9 cellular contexts compared by ENCODE assay signal in genomic region chr13:99307247-99307646, GRCh38. TPM values are rescaled to one million over a fixed set of nuclear protein-coding genes. Genes with fewer than 3 reads are reported as not detected.
DNase-seq lines count a peak whose midpoint lies in the region; ATAC-seq and TF ChIP-seq lines count a peak whose summit lies in the region.
"Had no signal": no experiment of that assay in that cellular context is flagged by ENCODE, and none has a peak within 500 bp of the region (broad histone marks: within the 10 kb centered on the region; RNA-seq: fewer than 3 reads in every experiment).

Gene GPR183 (minus strand): TSS chr13:99307399. CDS start chr13:99296145, 11,254 bp downstream.

- H3K9me2 ChIP-seq in Karpas-422 (replicated peaks; ENCODE audit: insufficient read depth, low read length) = no peaks in the 10 kb centered on the region

- peaks cover 73% of the 10 kb centered on the region for H3K79me2 ChIP-seq in Karpas-422 (ENCODE audit: low read length)
- peaks cover 3% of the 10 kb centered on the region for H3K79me2 ChIP-seq in mammary epithelial cell (ENCODE audit: insufficient read depth, low read length)

- CTCF ChIA-PET in mammary epithelial cell (lab: Charles Lee; ENCODE audit: low non-redundant PET) = no interaction called here

- no peaks in the 10 kb centered on the region for H3K27me3 ChIP-seq in Karpas-422 (ENCODE audit: low read length)
- no peaks in the 10 kb centered on the region for H3K27me3 ChIP-seq in mammary epithelial cell (ENCODE audit: insufficient read depth, low read length)

- 89% methylated on average over 4 of the region's 4 CpGs for WGBS in mammary epithelial cell (ENCODE audit: low coverage, missing lambda C conversion rate)

- no peak within 1 kb of the TSS for H3K4me3 ChIP-seq in Karpas-422 (ENCODE audit: low read length)
- H3K4me3 ChIP-seq in mammary epithelial cell (replicated peaks in 1 of 3; ENCODE audit: insufficient read depth in 1 of 3, low read depth in 2 of 3, low read length in 3 of 3) = no peak within 1 kb of the TSS

- H3K9ac ChIP-seq in Karpas-422 (ENCODE audit: low read length) = no peak within 1 kb of the TSS
- H3K9ac ChIP-seq in mammary epithelial cell (ENCODE audit: insufficient read depth, low read length) = no peak within 1 kb of the TSS

- peaks cover 13% of the 10 kb centered on the region for H3K36me3 ChIP-seq in Karpas-422 (ENCODE audit: insufficient read depth, low read length)
- no peaks in the 10 kb centered on the region for H3K36me3 ChIP-seq in mammary epithelial cell (ENCODE audit: insufficient read depth, low read length)

- in situ Hi-C loops in GM13976 (cut with MboI; ENCODE audit: low sequenced_read_pairs, unreplicated experiment) = no loop called here
- in situ Hi-C loops in mammary epithelial cell (cut with MboI; ENCODE audit: low sequenced_read_pairs in 2 of 2) = no loop called here
- in situ Hi-C loops in G401 (cut with HindIII; ENCODE audit: low sequenced_read_pairs) = no loop called here

- intact Hi-C loops in mammary epithelial cell (cut with micrococcal nuclease) = no loop called here

- no TSS peak for BruUV-seq in mammary epithelial cell (replicated peaks; lab: Mats Ljungman, UMichigan)

- H2AFZ ChIP-seq in Karpas-422 (ENCODE audit: low read length) (no peak within 1 kb of the TSS), mammary epithelial cell (ENCODE audit: low read depth, low read length) (no peak within 1 kb of the TSS)

- H3K27ac ChIP-seq in Karpas-422 (ENCODE audit: low read length) (peak within 1 kb of the TSS; percentile 58), mammary epithelial cell (ENCODE audit: insufficient read depth, low read depth, low read length) (peak within 1 kb of the TSS; percentile 36)

- H3K4me1 ChIP-seq in Karpas-422 (ENCODE audit: low read length) (peaks cover 40% of the 10 kb centered on the region), mammary epithelial cell (ENCODE audit: insufficient read depth, low read length) (peaks cover 7% of the 10 kb centered on the region)

- dilution Hi-C loops in mammary epithelial cell (cut with HindIII; ENCODE audit: low sequenced_read_pairs) = no loop called here

- H3K9me3 ChIP-seq in Karpas-422 (ENCODE audit: low read length) (no peaks in the 10 kb centered on the region), mammary epithelial cell (replicated peaks; ENCODE audit: insufficient read depth, low read length) (no peaks in the 10 kb centered on the region)

- TF ChIP-seq CTCF in GM13976 (IDR thresholded peaks at IDR 0.05; ENCODE audit: borderline replicate concordance, control extremely low read depth, extremely low read depth, insufficient read depth, missing control alignments) (no peak), mammary epithelial cell (conservative IDR thresholded peaks at IDR 0.05 in 1 of 2, IDR thresholded peaks at IDR 0.05 in 1 of 2; ENCODE audit: extremely low read depth in 1 of 2, insufficient read depth in 1 of 2, low read depth in 1 of 2, low read length in 2 of 2) (no peak)

- DNase-seq in GM13976 (ENCODE audit: low spot score) (peak; percentile 76), Karpas-422 (no peak), mammary epithelial cell (no peak), mucosa of gallbladder (ENCODE audit: low spot score) (peak; percentile 29), glomerular visceral epithelial cell (ENCODE audit: extremely low spot score) (no peak), G401 (ENCODE audit: low spot score) (no peak), NCI-H1092 treated with DMSO at 0.1 percent for 48 hours (lab: John Stamatoyannopoulos, UW) (no peak)

- ATAC-seq in GM21737 (IDR thresholded peaks at IDR 0.05; ENCODE audit: unreplicated experiment) = peak; percentile 64

- H4K20me1 ChIP-seq in Karpas-422 (ENCODE audit: insufficient read depth, low read depth, low read length) (no peaks in the 10 kb centered on the region), mammary epithelial cell (ENCODE audit: insufficient read depth, low read length) (no peaks in the 10 kb centered on the region)

- H3K4me2 ChIP-seq in Karpas-422 (ENCODE audit: low read depth, low read length, poor library complexity, severe bottlenecking) = peak within 1 kb of the TSS; percentile 30
- no peak within 1 kb of the TSS for H3K4me2 ChIP-seq in mammary epithelial cell (ENCODE audit: insufficient read depth, low read depth, low read length)

RNA-seq across cellular contexts. Expression of gene GPR183, which starts in this region (rescaled TPM):
- 0.11 TPM in 1 of 2 replicates, not detected in the other for total RNA-seq in Karpas-422 (2014; rRNA removed; shearing (Covaris generic); ENCODE audit: low replicate concordance)
- not detected for total RNA-seq in mammary epithelial cell
- polyA plus RNA-seq in mammary epithelial cell = not detected
- not detected for polyA minus RNA-seq in mammary epithelial cell
- total RNA-seq in mucosa of gallbladder = 11.7 TPM
- not detected in 2 replicates for total RNA-seq in G401 (2014; rRNA removed; shearing (Covaris generic))
- total RNA-seq: SK-MEL-5 had no signal

Comparison
In these comparisons a context has a peak if more than half of its experiments do, and no peak if none do; other contexts are left out.
1. RNA of gene GPR183 (total RNA-seq): 11.7 TPM in mucosa of gallbladder (single experiment); 0.11 TPM in Karpas-422, not detected in mammary epithelial cell and not detected in G401; every median in the first group is over 10 times any median in the second.
2. DNase-seq: peak in GM13976 (single experiment) and mucosa of gallbladder (single experiment); none in Karpas-422 (single experiment), mammary epithelial cell (single experiment), glomerular visceral epithelial cell (single experiment), G401 (single experiment) and NCI-H1092 treated with DMSO at 0.1 percent for 48 hours (single experiment).